ENCODE assay signal across 8 cellular contexts in genomic region chr12:25960176-25960575, GRCh38. TPM values are rescaled to one million over a fixed set of nuclear protein-coding genes. Genes with fewer than 3 reads are reported as not detected.
DNase-seq lines count a peak whose midpoint lies in the region; ATAC-seq, FAIRE-seq and TF ChIP-seq lines count a peak whose summit lies in the region.

No MANE protein-coding gene starts in this region.

- no peak overlapping the region for H3K4me3 ChIP-seq in NB4 (ENCODE audit: low read depth, low read length)

- H3K27me3 Mint-ChIP-seq in central memory CD8-positive, alpha-beta T cell = peaks cover 81% of the 10 kb centered on the region

- no peak for ATAC-seq in central memory CD8-positive, alpha-beta T cell (replicated peaks; ENCODE audit: extremely low read depth, poor library complexity, severe bottlenecking)
- ATAC-seq in HG03442 (IDR thresholded peaks at IDR 0.05; ENCODE audit: unreplicated experiment) = no peak

- H3K9me3 Mint-ChIP-seq in central memory CD8-positive, alpha-beta T cell = no peaks in the 10 kb centered on the region

- peak; percentile 48 for TF ChIP-seq CTCF in NB4 (IDR thresholded peaks at IDR 0.05; ENCODE audit: low read depth, low read length)

- H3K27ac Mint-ChIP-seq in central memory CD8-positive, alpha-beta T cell (ENCODE audit: low read depth) = no peak overlapping the region

- H3K4me3 Mint-ChIP-seq in central memory CD8-positive, alpha-beta T cell = peak overlapping the region; percentile 65

- H3K4me1 Mint-ChIP-seq in central memory CD8-positive, alpha-beta T cell = peaks cover 10% of the 10 kb centered on the region

- TF ChIP-seq POLR2A in NB4 (IDR thresholded peaks at IDR 0.05; ENCODE audit: extremely low read depth, insufficient read length) (no peak), GM12891 (IDR thresholded peaks at IDR 0.05; ENCODE audit: low read depth, low read length) (no peak)

- FAIRE-seq in GM12891 (lab: Jason Lieb, UNC) = no peak

- peak; percentile 61 for DNase-seq in D341Med (ENCODE audit: low spot score)
- DNase-seq in NB4 (ENCODE audit: low read depth) = peak; percentile 82
- no peak for DNase-seq in central memory CD8-positive, alpha-beta T cell (ENCODE audit: low spot score in 2 of 2)
- DNase-seq in medulla oblongata (ENCODE audit: extremely low spot score) = peak; percentile 86
- no peak for DNase-seq in effector CD4-positive, alpha-beta T cell
- DNase-seq in dedifferentiated amniotic fluid mesenchymal stem cell (ENCODE audit: extremely low spot score) = no peak
- no peak for DNase-seq in GM12891 (ENCODE audit: insufficient read length, low spot score)

- H3K36me3 Mint-ChIP-seq in central memory CD8-positive, alpha-beta T cell (ENCODE audit: insufficient read depth) = no peaks in the 10 kb centered on the region

TF ChIP-seq in GM12891, 5 proteins besides CTCF, POLR2A, EP300 and RAD21:
- TF ChIP-seq POU2F2 (IDR thresholded peaks at IDR 0.05; ENCODE audit: low read depth, low read length) (no peak), TAF1 (IDR thresholded peaks at IDR 0.05; ENCODE audit: low read depth, low read length) (no peak), POLR2AphosphoS5 (IDR thresholded peaks at IDR 0.05; ENCODE audit: low read depth, low read length) (no peak), PAX5 (IDR thresholded peaks at IDR 0.05; ENCODE audit: insufficient read depth, low read length, severe bottlenecking) (no peak), SPI1 (IDR thresholded peaks at IDR 0.05; ENCODE audit: low read depth, low read length) (no peak)

RNA-seq across cellular contexts. Expression of gene RASSF8, which starts 1.7 kb away (rescaled TPM):
- polyA plus RNA-seq in GM12891 (2012; ENCODE audit: low read depth, missing spikeins) = 0.08 TPM

Comparison
In these comparisons a context has a peak if more than half of its experiments do, and no peak if none do; other contexts are left out.
1. DNase-seq: peak in D341Med (single experiment), NB4 (single experiment) and medulla oblongata (single experiment); none in central memory CD8-positive, alpha-beta T cell (0 of 2), effector CD4-positive, alpha-beta T cell (single experiment), dedifferentiated amniotic fluid mesenchymal stem cell (single experiment) and GM12891 (single experiment).